Comparison of ENCODE assay signal across 1 cellular context in the genomic region with DNA sequence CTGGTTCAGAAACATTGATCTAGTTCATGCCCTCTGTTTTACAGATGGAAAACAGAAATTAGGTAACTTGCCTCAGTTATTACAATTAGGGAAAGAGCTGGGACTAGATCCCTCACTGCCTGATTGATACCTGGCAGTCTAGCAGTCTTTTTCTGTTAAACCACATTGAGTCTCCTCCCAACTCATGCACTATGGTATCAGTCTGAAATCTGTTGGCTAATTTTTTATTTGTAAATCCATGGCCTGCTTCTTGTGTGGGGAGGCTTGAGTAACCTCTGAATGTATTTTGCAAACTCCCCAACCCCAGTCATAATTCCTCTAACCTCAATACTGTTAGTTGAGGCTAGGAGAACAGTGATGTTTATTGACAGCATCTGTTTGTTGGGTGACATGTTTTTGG.
TF ChIP-seq lines count a peak whose summit lies in the region.

No MANE protein-coding gene starts in this region.

TF ChIP-seq in HCT116, 20 proteins besides CTCF, POLR2A, EP300 and RAD21 (continued from another document):
- no peak for TF ChIP-seq MAX (IDR thresholded peaks at IDR 0.05)
- TF ChIP-seq CBX3 (IDR thresholded peaks at IDR 0.05; ENCODE audit: low read depth), result no peak
- TF ChIP-seq EZH2phosphoT487 (IDR thresholded peaks at IDR 0.05; ENCODE audit: borderline replicate concordance), result no peak
- TF ChIP-seq TCF7L2 (IDR thresholded peaks at IDR 0.05; ENCODE audit: borderline replicate concordance, extremely low read depth, insufficient read depth, insufficient read length), result no peak
- no peak for TF ChIP-seq ATF3 (IDR thresholded peaks at IDR 0.05)
- no peak for TF ChIP-seq ZNF274 (IDR thresholded peaks at IDR 0.05; ENCODE audit: low read depth, low read length)
- TF ChIP-seq ELF1 (IDR thresholded peaks at IDR 0.05; ENCODE audit: borderline replicate concordance, low read depth), result no peak
- no peak for TF ChIP-seq JUND (IDR thresholded peaks at IDR 0.05)
- TF ChIP-seq FOSL1 (IDR thresholded peaks at IDR 0.05; ENCODE audit: low read depth), result no peak
- no peak for TF ChIP-seq REST (IDR thresholded peaks at IDR 0.05; ENCODE audit: low read depth)
- no peak for TF ChIP-seq EZH2 (IDR thresholded peaks at IDR 0.05)
- TF ChIP-seq EGR1 (IDR thresholded peaks at IDR 0.05; ENCODE audit: low read depth), result no peak
- no peak for TF ChIP-seq SRF (IDR thresholded peaks at IDR 0.05; ENCODE audit: low read depth)
- TF ChIP-seq SIN3A (IDR thresholded peaks at IDR 0.05; ENCODE audit: low read depth), result no peak
TF ChIP-seq in HCT116: peak in this region for 0.
